33 cellular contexts compared by ENCODE assay signal in the genomic region with DNA sequence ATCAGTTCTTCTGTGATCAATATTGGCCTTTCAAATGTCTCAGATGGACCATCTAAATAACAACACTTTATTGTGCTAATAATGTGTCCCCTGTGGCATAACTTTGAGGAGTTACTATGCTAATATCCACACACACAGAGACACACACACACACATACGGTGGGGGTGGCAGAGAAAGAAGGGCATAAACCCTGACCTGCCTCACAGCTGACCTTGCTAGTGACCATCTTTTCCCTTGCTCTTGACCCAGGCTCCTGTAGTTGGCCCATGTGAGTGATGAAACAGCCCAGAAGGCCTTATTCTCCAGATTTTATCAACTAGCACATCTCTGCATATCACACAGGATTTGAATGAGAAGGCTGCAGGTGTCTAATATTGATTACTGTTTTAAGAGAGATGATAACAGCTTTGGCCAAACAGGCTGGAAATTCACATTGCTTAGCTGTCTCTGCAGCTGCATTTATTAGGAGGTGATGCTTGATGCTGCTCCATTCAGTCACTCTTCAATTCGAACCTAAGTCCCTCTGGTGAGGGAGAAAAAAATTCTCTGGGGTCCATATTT.
"Had no signal": no experiment of that assay in that cellular context is flagged by ENCODE, and none has a peak within 500 bp of the region (broad histone marks: within the 10 kb centered on the region; RNA-seq: fewer than 3 reads in every experiment).

No MANE protein-coding gene starts in this region.

- H3K27me3 ChIP-seq: ascending aorta, cardiac muscle cell had no signal

- H3K9me3 ChIP-seq: ascending aorta had no signal

- H3K4me1 ChIP-seq: ascending aorta had no signal

- H3K27ac ChIP-seq: ascending aorta, cardiac muscle cell, WERI-Rb-1 had no signal

- H3K4me3 ChIP-seq: ascending aorta, cardiac muscle cell had no signal

- H3K36me3 ChIP-seq: ascending aorta, cardiac muscle cell, WERI-Rb-1 had no signal

- DNase-seq: activated CD4-positive, alpha-beta memory T cell treated with anti-CD3 and anti-CD28 coated beads, Interleukin-2, amount 10 ng/mL, durations not matched to agents 7 days and 5 days; activated CD4-positive, alpha-beta T cell treated with anti-CD3 and anti-CD28 coated beads for 1 hour; activated CD4-positive, alpha-beta T cell treated with anti-CD3 and anti-CD28 coated beads for 36 hours; activated CD4-positive, alpha-beta T cell treated with anti-CD3 and anti-CD28 coated beads for 48 hours; activated CD4-positive, alpha-beta T cell treated with anti-CD3 and anti-CD28 coated beads, Interleukin-2, amount 10 ng/mL, durations not matched to agents 7 days and 5 days; activated CD4-positive, alpha-beta T cell treated with anti-CD3 and anti-CD28 coated beads, Interleukin-2, amount 50 U/mL, for 48 hours; activated CD4-positive, CD25-positive, alpha-beta regulatory T cell; activated CD8-positive, alpha-beta memory T cell treated with anti-CD3 and anti-CD28 coated beads for 24 hours; activated CD8-positive, alpha-beta memory T cell treated with anti-CD3 and anti-CD28 coated beads, Interleukin-2, amount 10 ng/mL, durations not matched to agents 7 days and 5 days; activated CD8-positive, alpha-beta memory T cell treated with anti-CD3 and anti-CD28 coated beads, Interleukin-2, amount 50 U/mL, for 48 hours; activated CD8-positive, alpha-beta T cell treated with anti-CD3 and anti-CD28 coated beads, Interleukin-2, amount 10 ng/mL, durations not matched to agents 7 days and 5 days; activated effector memory CD4-positive, alpha-beta T cell treated with Interleukin-2 at 50 U/mL for 16 hours; activated gamma-delta T cell; activated naive CD4-positive, alpha-beta T cell treated with anti-CD3 and anti-CD28 coated beads, Interleukin-2, amount 10 ng/mL, durations not matched to agents 7 days and 5 days; activated naive CD4-positive, alpha-beta T cell treated with Interleukin-2 at 50 U/mL for 16 hours; activated naive CD8-positive, alpha-beta T cell treated with anti-CD3 and anti-CD28 coated beads, Interleukin-2, amount 10 ng/mL, durations not matched to agents 7 days and 5 days; activated naive CD8-positive, alpha-beta T cell treated with anti-CD3 and anti-CD28 coated beads, Interleukin-2, amount 50 U/mL, for 24 hours; activated T-cell treated with anti-CD3 and anti-CD28 coated beads, Interleukin-2, amount 50 U/mL, for 24 hours; activated T-cell treated with anti-CD3 and anti-CD28 coated beads, Interleukin-2, amount 50 U/mL, for 48 hours; amygdala; anterior cingulate cortex; caudate nucleus; cerebellar nuclear complex; T-helper 1 cell; T-helper 2 cell; T-helper 9 cell; WERI-Rb-1 had no signal

- ATAC-seq: activated CD4-positive, alpha-beta T cell treated with anti-CD3 and anti-CD28 coated beads for 36 hours; activated CD4-positive, CD25-positive, alpha-beta regulatory T cell treated with anti-CD3 and anti-CD28 coated beads, Interleukin-2, amount 50 U/mL, for 24 hours; activated CD8-positive, alpha-beta memory T cell treated with anti-CD3 and anti-CD28 coated beads, Interleukin-2, amount 10 ng/mL, durations not matched to agents 7 days and 5 days; activated CD8-positive, alpha-beta T cell treated with anti-CD3 and anti-CD28 coated beads, Interleukin-2, amount 10 ng/mL, durations not matched to agents 7 days and 5 days; activated naive CD8-positive, alpha-beta T cell treated with anti-CD3 and anti-CD28 coated beads, Interleukin-2, amount 50 U/mL, for 24 hours; WTC11 had no signal

- FAIRE-seq: bronchial epithelial cell, TTC549 had no signal
